ENCODE assay signal across 8 cellular contexts in genomic region chr17:7650509-7651096, GRCh38. TPM values are rescaled to one million over a fixed set of nuclear protein-coding genes. Genes with fewer than 3 reads are reported as not detected.
DNase-seq lines count a peak whose midpoint lies in the region; ATAC-seq and TF ChIP-seq lines count a peak whose summit lies in the region.

TSS of gene ATP1B2 (plus strand) at chr17:7650926. CDS start at chr17:7651519, 593 bp downstream.

- H4K20me1 ChIP-seq in hepatocyte (ENCODE audit: insufficient read depth, poor library complexity, severe bottlenecking) = no peaks in the 10 kb centered on the region

- peak within 1 kb of the TSS; percentile 69 for H2AFZ ChIP-seq in hepatocyte

- H3K36me3 ChIP-seq in hepatocyte (replicated peaks; ENCODE audit: insufficient read depth, low read depth) = no peaks in the 10 kb centered on the region
- no peaks in the 10 kb centered on the region for H3K36me3 ChIP-seq in urinary bladder (ENCODE audit: insufficient read depth)

- H3K36me3 Mint-ChIP-seq in T-helper 1 cell treated with Interleukin-12 subunit alpha and Interleukin-12 subunit beta and Interleukin-4 antibody, amounts not matched to agents 30 μg/mL and 1 μg/mL, for 36 hours (ENCODE audit: low read depth) = peaks cover 3% of the 10 kb centered on the region

- H3K4me1 ChIP-seq in hepatocyte (ENCODE audit: insufficient read depth) (peaks cover 5% of the 10 kb centered on the region), urinary bladder (ENCODE audit: insufficient read depth) (no peaks in the 10 kb centered on the region)

- H3K27ac Mint-ChIP-seq in T-helper 1 cell treated with Interleukin-12 subunit alpha and Interleukin-12 subunit beta and Interleukin-4 antibody, amounts not matched to agents 30 μg/mL and 1 μg/mL, for 36 hours = no peak within 1 kb of the TSS

- H3K79me2 ChIP-seq in hepatocyte = no peaks in the 10 kb centered on the region

- no peaks in the 10 kb centered on the region for H3K9me2 ChIP-seq in hepatocyte (replicated peaks; ENCODE audit: insufficient read depth)

- H3K27ac ChIP-seq in angular gyrus (ENCODE audit: low read depth, low read length) (peak within 1 kb of the TSS; percentile 86), hepatocyte (no peak within 1 kb of the TSS), urinary bladder (ENCODE audit: low read depth) (peak within 1 kb of the TSS; percentile 69)

- TF ChIP-seq CTCF in hepatocyte (IDR thresholded peaks at IDR 0.05; ENCODE audit: poor library complexity) = no peak

- H3K4me3 ChIP-seq in hepatocyte (peak within 1 kb of the TSS; percentile 47), urinary bladder (ENCODE audit: low read depth, low read length) (peak within 1 kb of the TSS; percentile 56)

- DNase-seq in COR-L47 (lab: John Stamatoyannopoulos, UW) = peak; percentile 30
- peak; percentile 83 for DNase-seq in HuH-7.5 (ENCODE audit: low spot score)
- DNase-seq in hepatocyte (ENCODE audit: low spot score) = peak; percentile 88
- DNase-seq in retina = peak; percentile 86

- no peaks in the 10 kb centered on the region for H3K9me3 ChIP-seq in hepatocyte (ENCODE audit: low read depth)

- ATAC-seq in HG03378 (IDR thresholded peaks at IDR 0.05; ENCODE audit: unreplicated experiment) = no peak

- H3K4me1 Mint-ChIP-seq in T-helper 1 cell treated with Interleukin-12 subunit alpha and Interleukin-12 subunit beta and Interleukin-4 antibody, amounts not matched to agents 30 μg/mL and 1 μg/mL, for 36 hours (ENCODE audit: low read depth) = peaks cover 14% of the 10 kb centered on the region

- no peaks in the 10 kb centered on the region for H3K9me3 Mint-ChIP-seq in T-helper 1 cell treated with Interleukin-12 subunit alpha and Interleukin-12 subunit beta and Interleukin-4 antibody, amounts not matched to agents 30 μg/mL and 1 μg/mL, for 36 hours

- H3K27me3 ChIP-seq in hepatocyte = peaks cover 33% of the 10 kb centered on the region

- H3K4me3 Mint-ChIP-seq in T-helper 1 cell treated with Interleukin-12 subunit alpha and Interleukin-12 subunit beta and Interleukin-4 antibody, amounts not matched to agents 30 μg/mL and 1 μg/mL, for 36 hours = peak within 1 kb of the TSS; percentile 83

- 2% methylated on average over 16 of the region's 34 CpGs for WGBS in hepatocyte (ENCODE audit: low lambda C conversion rate, missing lambda C conversion rate)
- under 1% methylated on average over 34 of the region's 34 CpGs for WGBS in urinary bladder

- H3K27me3 Mint-ChIP-seq in T-helper 1 cell treated with Interleukin-12 subunit alpha and Interleukin-12 subunit beta and Interleukin-4 antibody, amounts not matched to agents 30 μg/mL and 1 μg/mL, for 36 hours (ENCODE audit: low read depth) = peaks cover 59% of the 10 kb centered on the region

- H3K4me2 ChIP-seq in hepatocyte = peak within 1 kb of the TSS; percentile 99

RNA-seq across cellular contexts. Expression of gene ATP1B2, which starts in this region (rescaled TPM):
- total RNA-seq in hepatocyte = 0.04 and 0.23 TPM in 2 replicates
- 2.2 and 2.5 TPM in 2 replicates for polyA plus RNA-seq in hepatocyte
- 4.9 TPM for total RNA-seq in urinary bladder
- 6.4 TPM for polyA plus RNA-seq in urinary bladder

Comparison
In these comparisons a context has a peak if more than half of its experiments do, and no peak if none do; other contexts are left out.
1. DNase-seq: peak in every context shown above with its lines; median percentile 88 in hepatocyte; 86 in retina; 83 in HuH-7.5; 30 in COR-L47.